ENCODE assay signal across 2 cellular contexts in the genomic region with DNA sequence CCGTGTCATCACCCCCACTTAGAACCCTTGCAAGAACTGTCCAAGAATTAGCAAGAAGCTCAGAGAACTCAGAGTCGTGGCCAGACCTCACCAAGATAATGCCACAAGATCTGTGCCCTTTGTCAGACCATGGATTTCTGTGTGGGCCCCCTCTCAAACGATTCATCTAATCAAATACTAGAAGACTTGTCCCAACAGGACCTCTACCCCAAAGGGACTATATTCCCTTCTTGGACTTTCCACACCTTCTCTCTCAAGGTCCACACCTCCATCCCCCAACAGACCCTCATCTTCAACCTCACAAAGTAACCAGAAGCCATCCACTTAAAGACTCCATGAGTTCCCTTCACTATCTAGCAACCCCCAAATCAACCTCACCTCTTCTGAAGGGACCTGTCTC.
TF ChIP-seq lines count a peak whose summit lies in the region.

No MANE protein-coding gene starts in this region.

TF ChIP-seq in H1, 55 proteins besides CTCF, POLR2A, EP300 and RAD21:
- no peak for TF ChIP-seq PHF8 (conservative IDR thresholded peaks at IDR 0.05; ENCODE audit: low read depth, low read length)
- TF ChIP-seq RXRA (IDR thresholded peaks at IDR 0.05; ENCODE audit: insufficient read depth, low read depth, low read length), result no peak
- no peak for TF ChIP-seq TAF1 (IDR thresholded peaks at IDR 0.05; ENCODE audit: low read depth, low read length)
- TF ChIP-seq SIRT6 (IDR thresholded peaks at IDR 0.05; ENCODE audit: low read length), result no peak
- TF ChIP-seq FOSL1 (IDR thresholded peaks at IDR 0.05; ENCODE audit: insufficient read depth, low read depth, low read length), result no peak
- TF ChIP-seq BRCA1 (IDR thresholded peaks at IDR 0.05; ENCODE audit: low read depth, low read length), result no peak
- TF ChIP-seq ATF3 (IDR thresholded peaks at IDR 0.05; ENCODE audit: insufficient read depth, low read depth, low read length), result no peak
- no peak for TF ChIP-seq CREB1 (IDR thresholded peaks at IDR 0.05)
- no peak for TF ChIP-seq CTBP2 (IDR thresholded peaks at IDR 0.05; ENCODE audit: borderline replicate concordance, insufficient read depth, insufficient read length, low read length)
- TF ChIP-seq SP4 (IDR thresholded peaks at IDR 0.05; ENCODE audit: low read length), result no peak
- TF ChIP-seq GABPA (IDR thresholded peaks at IDR 0.05; ENCODE audit: borderline replicate concordance, insufficient read depth, low read length), result no peak
- no peak for TF ChIP-seq JUND (IDR thresholded peaks at IDR 0.05; ENCODE audit: low read length)
- TF ChIP-seq POLR2AphosphoS5 (IDR thresholded peaks at IDR 0.05; ENCODE audit: low read depth, low read length), result no peak
- TF ChIP-seq KDM4A (IDR thresholded peaks at IDR 0.05; ENCODE audit: low read depth, low read length, severe bottlenecking), result no peak
- TF ChIP-seq, protein P1, sequence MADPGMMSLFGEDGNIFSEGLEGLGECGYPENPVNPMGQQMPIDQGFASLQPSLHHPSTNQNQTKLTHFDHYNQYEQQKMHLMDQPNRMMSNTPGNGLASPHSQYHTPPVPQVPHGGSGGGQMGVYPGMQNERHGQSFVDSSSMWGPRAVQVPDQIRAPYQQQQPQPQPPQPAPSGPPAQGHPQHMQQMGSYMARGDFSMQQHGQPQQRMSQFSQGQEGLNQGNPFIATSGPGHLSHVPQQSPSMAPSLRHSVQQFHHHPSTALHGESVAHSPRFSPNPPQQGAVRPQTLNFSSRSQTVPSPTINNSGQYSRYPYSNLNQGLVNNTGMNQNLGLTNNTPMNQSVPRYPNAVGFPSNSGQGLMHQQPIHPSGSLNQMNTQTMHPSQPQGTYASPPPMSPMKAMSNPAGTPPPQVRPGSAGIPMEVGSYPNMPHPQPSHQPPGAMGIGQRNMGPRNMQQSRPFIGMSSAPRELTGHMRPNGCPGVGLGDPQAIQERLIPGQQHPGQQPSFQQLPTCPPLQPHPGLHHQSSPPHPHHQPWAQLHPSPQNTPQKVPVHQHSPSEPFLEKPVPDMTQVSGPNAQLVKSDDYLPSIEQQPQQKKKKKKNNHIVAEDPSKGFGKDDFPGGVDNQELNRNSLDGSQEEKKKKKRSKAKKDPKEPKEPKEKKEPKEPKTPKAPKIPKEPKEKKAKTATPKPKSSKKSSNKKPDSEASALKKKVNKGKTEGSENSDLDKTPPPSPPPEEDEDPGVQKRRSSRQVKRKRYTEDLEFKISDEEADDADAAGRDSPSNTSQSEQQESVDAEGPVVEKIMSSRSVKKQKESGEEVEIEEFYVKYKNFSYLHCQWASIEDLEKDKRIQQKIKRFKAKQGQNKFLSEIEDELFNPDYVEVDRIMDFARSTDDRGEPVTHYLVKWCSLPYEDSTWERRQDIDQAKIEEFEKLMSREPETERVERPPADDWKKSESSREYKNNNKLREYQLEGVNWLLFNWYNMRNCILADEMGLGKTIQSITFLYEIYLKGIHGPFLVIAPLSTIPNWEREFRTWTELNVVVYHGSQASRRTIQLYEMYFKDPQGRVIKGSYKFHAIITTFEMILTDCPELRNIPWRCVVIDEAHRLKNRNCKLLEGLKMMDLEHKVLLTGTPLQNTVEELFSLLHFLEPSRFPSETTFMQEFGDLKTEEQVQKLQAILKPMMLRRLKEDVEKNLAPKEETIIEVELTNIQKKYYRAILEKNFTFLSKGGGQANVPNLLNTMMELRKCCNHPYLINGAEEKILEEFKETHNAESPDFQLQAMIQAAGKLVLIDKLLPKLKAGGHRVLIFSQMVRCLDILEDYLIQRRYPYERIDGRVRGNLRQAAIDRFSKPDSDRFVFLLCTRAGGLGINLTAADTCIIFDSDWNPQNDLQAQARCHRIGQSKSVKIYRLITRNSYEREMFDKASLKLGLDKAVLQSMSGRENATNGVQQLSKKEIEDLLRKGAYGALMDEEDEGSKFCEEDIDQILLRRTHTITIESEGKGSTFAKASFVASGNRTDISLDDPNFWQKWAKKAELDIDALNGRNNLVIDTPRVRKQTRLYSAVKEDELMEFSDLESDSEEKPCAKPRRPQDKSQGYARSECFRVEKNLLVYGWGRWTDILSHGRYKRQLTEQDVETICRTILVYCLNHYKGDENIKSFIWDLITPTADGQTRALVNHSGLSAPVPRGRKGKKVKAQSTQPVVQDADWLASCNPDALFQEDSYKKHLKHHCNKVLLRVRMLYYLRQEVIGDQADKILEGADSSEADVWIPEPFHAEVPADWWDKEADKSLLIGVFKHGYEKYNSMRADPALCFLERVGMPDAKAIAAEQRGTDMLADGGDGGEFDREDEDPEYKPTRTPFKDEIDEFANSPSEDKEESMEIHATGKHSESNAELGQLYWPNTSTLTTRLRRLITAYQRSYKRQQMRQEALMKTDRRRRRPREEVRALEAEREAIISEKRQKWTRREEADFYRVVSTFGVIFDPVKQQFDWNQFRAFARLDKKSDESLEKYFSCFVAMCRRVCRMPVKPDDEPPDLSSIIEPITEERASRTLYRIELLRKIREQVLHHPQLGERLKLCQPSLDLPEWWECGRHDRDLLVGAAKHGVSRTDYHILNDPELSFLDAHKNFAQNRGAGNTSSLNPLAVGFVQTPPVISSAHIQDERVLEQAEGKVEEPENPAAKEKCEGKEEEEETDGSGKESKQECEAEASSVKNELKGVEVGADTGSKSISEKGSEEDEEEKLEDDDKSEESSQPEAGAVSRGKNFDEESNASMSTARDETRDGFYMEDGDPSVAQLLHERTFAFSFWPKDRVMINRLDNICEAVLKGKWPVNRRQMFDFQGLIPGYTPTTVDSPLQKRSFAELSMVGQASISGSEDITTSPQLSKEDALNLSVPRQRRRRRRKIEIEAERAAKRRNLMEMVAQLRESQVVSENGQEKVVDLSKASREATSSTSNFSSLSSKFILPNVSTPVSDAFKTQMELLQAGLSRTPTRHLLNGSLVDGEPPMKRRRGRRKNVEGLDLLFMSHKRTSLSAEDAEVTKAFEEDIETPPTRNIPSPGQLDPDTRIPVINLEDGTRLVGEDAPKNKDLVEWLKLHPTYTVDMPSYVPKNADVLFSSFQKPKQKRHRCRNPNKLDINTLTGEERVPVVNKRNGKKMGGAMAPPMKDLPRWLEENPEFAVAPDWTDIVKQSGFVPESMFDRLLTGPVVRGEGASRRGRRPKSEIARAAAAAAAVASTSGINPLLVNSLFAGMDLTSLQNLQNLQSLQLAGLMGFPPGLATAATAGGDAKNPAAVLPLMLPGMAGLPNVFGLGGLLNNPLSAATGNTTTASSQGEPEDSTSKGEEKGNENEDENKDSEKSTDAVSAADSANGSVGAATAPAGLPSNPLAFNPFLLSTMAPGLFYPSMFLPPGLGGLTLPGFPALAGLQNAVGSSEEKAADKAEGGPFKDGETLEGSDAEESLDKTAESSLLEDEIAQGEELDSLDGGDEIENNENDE (IDR thresholded peaks at IDR 0.05; ENCODE audit: insufficient replicate concordance, low read length), result no peak
- TF ChIP-seq EGR1 (IDR thresholded peaks at IDR 0.05; ENCODE audit: borderline replicate concordance, low read depth, low read length), result no peak
- no peak for TF ChIP-seq GTF2F1 (IDR thresholded peaks at IDR 0.05; ENCODE audit: borderline replicate concordance, low read depth, low read length)
- no peak for TF ChIP-seq CEBPB (IDR thresholded peaks at IDR 0.05; ENCODE audit: low read depth, low read length)
TF ChIP-seq in H1: peak in this region for 0.

TF ChIP-seq in GM12891, 5 proteins besides CTCF, POLR2A, EP300 and RAD21:
- no peak for TF ChIP-seq POLR2AphosphoS5 (IDR thresholded peaks at IDR 0.05; ENCODE audit: low read depth, low read length)
- no peak for TF ChIP-seq POU2F2 (IDR thresholded peaks at IDR 0.05; ENCODE audit: low read depth, low read length)
- TF ChIP-seq PAX5 (IDR thresholded peaks at IDR 0.05; ENCODE audit: insufficient read depth, low read length, severe bottlenecking), result no peak
- TF ChIP-seq TAF1 (IDR thresholded peaks at IDR 0.05; ENCODE audit: low read depth, low read length), result no peak
- TF ChIP-seq SPI1 (IDR thresholded peaks at IDR 0.05; ENCODE audit: low read depth, low read length), result no peak
